In the genomic region with DNA sequence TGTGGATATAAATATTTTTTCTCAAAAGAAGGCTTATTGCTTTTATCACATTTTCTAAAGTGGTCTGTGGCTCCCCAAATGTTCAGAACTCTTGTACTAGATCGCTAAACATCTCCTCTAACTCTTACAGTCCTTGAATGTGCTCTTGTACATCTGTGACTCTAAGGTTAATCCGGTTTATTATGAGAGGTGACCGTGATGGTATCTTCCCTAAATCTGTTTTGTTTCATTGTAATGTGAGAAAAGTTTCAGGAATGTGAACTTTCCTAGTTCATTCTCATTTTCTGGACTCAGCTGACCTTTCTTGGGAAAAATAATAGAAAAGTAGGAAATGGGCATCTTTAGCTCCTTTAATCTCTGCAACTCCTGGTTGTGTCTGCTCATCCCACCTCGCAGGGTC, we compare ENCODE assay signal across 28 cellular contexts.
DNase-seq lines count a peak whose midpoint lies in the region; ATAC-seq and TF ChIP-seq lines count a peak whose summit lies in the region.
"Had no signal": no experiment of that assay in that cellular context is flagged by ENCODE, and none has a peak within 500 bp of the region (broad histone marks: within the 10 kb centered on the region; RNA-seq: fewer than 3 reads in every experiment).

No MANE protein-coding gene starts in this region.

- H3K4me3 ChIP-seq in mammary epithelial cell (replicated peaks in 1 of 3; ENCODE audit: insufficient read depth in 1 of 3, low read depth in 2 of 3, low read length in 3 of 3) (no peak overlapping the region), fibroblast of villous mesenchyme (ENCODE audit: low read depth, low read length) (no peak overlapping the region), parathyroid adenoma (ENCODE audit: low read depth, low read length) (no peak overlapping the region), uterus (no peak overlapping the region), right lobe of liver (no peak overlapping the region)
- H3K4me3 ChIP-seq: testis had no signal

- H3K27ac ChIP-seq in mammary epithelial cell (ENCODE audit: insufficient read depth, low read depth, low read length) (no peak overlapping the region), parathyroid adenoma (peak overlapping the region; percentile 75), uterus (peak overlapping the region; percentile 74 to 85), right lobe of liver (no peak overlapping the region)
- H3K27ac ChIP-seq: HL-60, neutrophil, testis had no signal

- H3K4me1 Mint-ChIP-seq in MCF 10A (ENCODE audit: insufficient read depth, unreplicated experiment) = peaks cover 43% of the 10 kb centered on the region
- H3K4me1 Mint-ChIP-seq in immature natural killer cell = peaks cover 9 to 11% of the 10 kb centered on the region in 2 donors
- H3K4me1 Mint-ChIP-seq: activated CD4-positive, alpha-beta T cell treated with anti-CD3 and anti-CD28 coated beads, Interleukin-2, amount 10 ng/mL, durations not matched to agents 24 days and 14 days; activated naive CD8-positive, alpha-beta T cell treated with anti-CD3 and anti-CD28 coated beads, Interleukin-2, amount 50 U/mL, for 24 hours; CD4-positive, CD25-positive, alpha-beta regulatory T cell; stimulated activated effector memory CD8-positive, alpha-beta T cell treated with anti-CD3 and anti-CD28 coated beads, Interleukin-12 subunit alpha, Interleukin-12 subunit beta, amount 100 ng/mL, for 72 hours had no signal

- TF ChIP-seq POLR2A in uterus (IDR thresholded peaks at IDR 0.05) (no peak), right lobe of liver (IDR thresholded peaks at IDR 0.05) (no peak)

- in situ Hi-C loops in mammary epithelial cell (cut with MboI; ENCODE audit: low sequenced_read_pairs in 2 of 2) = no loop called here

- H3K4me2 ChIP-seq in mammary epithelial cell (ENCODE audit: insufficient read depth, low read depth, low read length) = no peak overlapping the region
- H3K4me2 ChIP-seq in parathyroid adenoma (ENCODE audit: low read length) = peak overlapping the region; percentile 15

- no peak for ATAC-seq in right lobe of liver
- ATAC-seq: activated naive CD8-positive, alpha-beta T cell treated with anti-CD3 and anti-CD28 coated beads, Interleukin-2, amount 50 U/mL, for 24 hours; PC-3; stimulated activated effector memory CD8-positive, alpha-beta T cell treated with anti-CD3 and anti-CD28 coated beads, Interleukin-12 subunit alpha, Interleukin-12 subunit beta, amount 100 ng/mL, for 72 hours had no signal

- H3K27me3 Mint-ChIP-seq in MCF 10A (ENCODE audit: insufficient read depth, unreplicated experiment) (no peaks in the 10 kb centered on the region), immature natural killer cell (ENCODE audit: low read depth in 3 of 3) (peaks cover 0 to 4% (median 3%) of the 10 kb centered on the region in 3 donors)
- H3K27me3 Mint-ChIP-seq: activated naive CD8-positive, alpha-beta T cell treated with anti-CD3 and anti-CD28 coated beads, Interleukin-2, amount 50 U/mL, for 24 hours had no signal

- H2AFZ ChIP-seq in mammary epithelial cell (ENCODE audit: low read depth, low read length) = no peak overlapping the region
- H2AFZ ChIP-seq in parathyroid adenoma = peak overlapping the region; percentile 21

- H4K20me1 ChIP-seq in mammary epithelial cell (ENCODE audit: insufficient read depth, low read length) = no peaks in the 10 kb centered on the region

- POLR2A ChIA-PET in MCF 10A (lab: Yijun Ruan, JAX) = interaction anchor here (0.7 to 1.7 kb wide), 4 partner anchors 22 to 1463 kb away, joined by 3 to 4 read pairs (median 3); no protein-coding TSS in a partner anchor

- H3K27ac Mint-ChIP-seq in MCF 10A (ENCODE audit: low read depth, unreplicated experiment) (peak overlapping the region; percentile 40), immature natural killer cell (no peak overlapping the region)
- H3K27ac Mint-ChIP-seq: activated CD4-positive, alpha-beta T cell treated with anti-CD3 and anti-CD28 coated beads, Interleukin-2, amount 10 ng/mL, durations not matched to agents 24 days and 14 days; activated naive CD8-positive, alpha-beta T cell treated with anti-CD3 and anti-CD28 coated beads, Interleukin-2, amount 50 U/mL, for 24 hours; activated T-cell treated with anti-CD3 and anti-CD28 coated beads, Interleukin-2, amount 50 U/mL, for 24 hours; CD4-positive, CD25-positive, alpha-beta regulatory T cell; H9; stimulated activated effector memory CD8-positive, alpha-beta T cell treated with anti-CD3 and anti-CD28 coated beads, Interleukin-12 subunit alpha, Interleukin-12 subunit beta, amount 100 ng/mL, for 72 hours; T-helper 2 cell treated with Interferon-gamma antibody and Interleukin-4, amounts not matched to agents 5 μg/mL and 100 μg/mL, for 36 hours had no signal

- no peak overlapping the region for H3K9ac ChIP-seq in mammary epithelial cell (ENCODE audit: insufficient read depth, low read length)
- H3K9ac ChIP-seq in parathyroid adenoma = no peak overlapping the region

- TF ChIP-seq CTCF in MCF 10A (IDR thresholded peaks at IDR 0.05; ENCODE audit: unreplicated experiment) (no peak), mammary epithelial cell (conservative IDR thresholded peaks at IDR 0.05 in 1 of 2, IDR thresholded peaks at IDR 0.05 in 1 of 2; ENCODE audit: extremely low read depth in 1 of 2, insufficient read depth in 1 of 2, low read depth in 1 of 2, low read length in 2 of 2) (no peak), fibroblast of villous mesenchyme (IDR thresholded peaks at IDR 0.05; ENCODE audit: insufficient read depth, low read depth, low read length) (no peak), parathyroid adenoma (IDR thresholded peaks at IDR 0.05) (no peak), uterus (IDR thresholded peaks at IDR 0.05) (no peak), right lobe of liver (IDR thresholded peaks at IDR 0.05) (no peak)

- no peaks in the 10 kb centered on the region for H3K9me3 ChIP-seq in mammary epithelial cell (replicated peaks; ENCODE audit: insufficient read depth, low read length)
- no peaks in the 10 kb centered on the region for H3K9me3 ChIP-seq in parathyroid adenoma (ENCODE audit: control insufficient read depth, low read length)
- no peaks in the 10 kb centered on the region for H3K9me3 ChIP-seq in uterus
- H3K9me3 ChIP-seq in right lobe of liver = no peaks in the 10 kb centered on the region
- H3K9me3 ChIP-seq: neutrophil, testis had no signal

- dilution Hi-C loops in mammary epithelial cell (cut with HindIII; ENCODE audit: low sequenced_read_pairs) = no loop called here

- H3K36me3 ChIP-seq in mammary epithelial cell (ENCODE audit: insufficient read depth, low read length) = no peaks in the 10 kb centered on the region
- no peaks in the 10 kb centered on the region for H3K36me3 ChIP-seq in parathyroid adenoma (ENCODE audit: control insufficient read depth, insufficient read depth, low read length)
- H3K36me3 ChIP-seq in uterus = no peaks in the 10 kb centered on the region
- no peaks in the 10 kb centered on the region for H3K36me3 ChIP-seq in right lobe of liver
- H3K36me3 ChIP-seq: neutrophil had no signal

- CTCF ChIA-PET in MCF 10A (lab: Yijun Ruan, JAX) = interaction anchor here (0.7 to 1.1 kb wide), 2 partner anchors 11 to 64 kb away, joined by 3 to 4 read pairs; no protein-coding TSS in a partner anchor
- CTCF ChIA-PET in mammary epithelial cell (lab: Charles Lee; ENCODE audit: low non-redundant PET) = no interaction called here

- H3K27me3 ChIP-seq in mammary epithelial cell (ENCODE audit: insufficient read depth, low read length) (no peaks in the 10 kb centered on the region), parathyroid adenoma (ENCODE audit: control insufficient read depth, insufficient read depth, low read length) (no peaks in the 10 kb centered on the region), uterus (no peaks in the 10 kb centered on the region), right lobe of liver (no peaks in the 10 kb centered on the region)
- H3K27me3 ChIP-seq: neutrophil, testis had no signal

- BruUV-seq in MCF 10A (replicated peaks; lab: Mats Ljungman, UMichigan) (no TSS peak), mammary epithelial cell (replicated peaks; lab: Mats Ljungman, UMichigan) (no TSS peak)

- H3K79me2 ChIP-seq in mammary epithelial cell (ENCODE audit: insufficient read depth, low read length) (no peaks in the 10 kb centered on the region), parathyroid adenoma (peaks cover 4% of the 10 kb centered on the region)

- DNase-seq in MCF 10A (ENCODE audit: unreplicated experiment) (no peak), mammary epithelial cell (no peak), fibroblast of villous mesenchyme (ENCODE audit: low read depth) (peak; percentile 69), uterus (no peak), immature natural killer cell (no peak), T-helper 9 cell (no peak), right lobe of liver (no peak)
- DNase-seq: activated CD4-positive, alpha-beta T cell treated with anti-CD3 and anti-CD28 coated beads, Interleukin-2, amount 10 ng/mL, durations not matched to agents 24 days and 14 days; activated gamma-delta T cell; activated naive CD8-positive, alpha-beta T cell treated with anti-CD3 and anti-CD28 coated beads, Interleukin-2, amount 50 U/mL, for 24 hours; activated T-cell treated with anti-CD3 and anti-CD28 coated beads, Interleukin-2, amount 50 U/mL, for 24 hours; CD4-positive, CD25-positive, alpha-beta regulatory T cell; cerebellar nuclear complex; H9; Kasumi-1; kidney; NCI-H1048; NCI-H187; NCI-H524 treated with DMSO at 0.1 percent for 48 hours; PC-3; Right ventricle myocardium superior; stimulated activated CD4-positive, alpha-beta T cell treated with anti-CD3 and anti-CD28 coated beads, Interleukin-4, amount 100 ng/mL, for 24 hours; testis had no signal

- no peaks in the 10 kb centered on the region for H3K4me1 ChIP-seq in mammary epithelial cell (ENCODE audit: insufficient read depth, low read length)
- H3K4me1 ChIP-seq in parathyroid adenoma = peaks cover 45% of the 10 kb centered on the region
- H3K4me1 ChIP-seq in uterus = peaks cover 12 to 18% of the 10 kb centered on the region in 2 donors
- no peaks in the 10 kb centered on the region for H3K4me1 ChIP-seq in right lobe of liver
- H3K4me1 ChIP-seq: testis had no signal

- WGBS in mammary epithelial cell (ENCODE audit: low coverage, missing lambda C conversion rate) = 82% methylated on average over 4 of the region's 4 CpGs
- WGBS in right lobe of liver (ENCODE audit: insufficient coverage, low coverage, low lambda C conversion rate, missing lambda C conversion rate) = 87% methylated on average over 4 of the region's 4 CpGs

- H3K36me3 Mint-ChIP-seq in MCF 10A (ENCODE audit: insufficient read depth, unreplicated experiment) (no peaks in the 10 kb centered on the region), immature natural killer cell (no peaks in the 10 kb centered on the region)
- H3K36me3 Mint-ChIP-seq: CD4-positive, CD25-positive, alpha-beta regulatory T cell; stimulated activated effector memory CD8-positive, alpha-beta T cell treated with anti-CD3 and anti-CD28 coated beads, Interleukin-12 subunit alpha, Interleukin-12 subunit beta, amount 100 ng/mL, for 72 hours had no signal

- H3K9me3 Mint-ChIP-seq in MCF 10A (ENCODE audit: unreplicated experiment) (peaks cover 6% of the 10 kb centered on the region), immature natural killer cell (no peaks in the 10 kb centered on the region)
- H3K9me3 Mint-ChIP-seq: activated CD4-positive, alpha-beta T cell treated with anti-CD3 and anti-CD28 coated beads, Interleukin-2, amount 10 ng/mL, durations not matched to agents 24 days and 14 days; activated naive CD8-positive, alpha-beta T cell treated with anti-CD3 and anti-CD28 coated beads, Interleukin-2, amount 50 U/mL, for 24 hours; activated T-cell treated with anti-CD3 and anti-CD28 coated beads, Interleukin-2, amount 50 U/mL, for 24 hours; CD4-positive, CD25-positive, alpha-beta regulatory T cell; H9; stimulated activated effector memory CD8-positive, alpha-beta T cell treated with anti-CD3 and anti-CD28 coated beads, Interleukin-12 subunit alpha, Interleukin-12 subunit beta, amount 100 ng/mL, for 72 hours; T-helper 2 cell treated with Interferon-gamma antibody and Interleukin-4, amounts not matched to agents 5 μg/mL and 100 μg/mL, for 36 hours had no signal

- H3K4me3 Mint-ChIP-seq in MCF 10A (ENCODE audit: unreplicated experiment) = no peak overlapping the region
- H3K4me3 Mint-ChIP-seq in immature natural killer cell = no peak overlapping the region
- H3K4me3 Mint-ChIP-seq: activated CD4-positive, alpha-beta T cell treated with anti-CD3 and anti-CD28 coated beads, Interleukin-2, amount 10 ng/mL, durations not matched to agents 24 days and 14 days; activated naive CD8-positive, alpha-beta T cell treated with anti-CD3 and anti-CD28 coated beads, Interleukin-2, amount 50 U/mL, for 24 hours; activated T-cell treated with anti-CD3 and anti-CD28 coated beads, Interleukin-2, amount 50 U/mL, for 24 hours; CD4-positive, CD25-positive, alpha-beta regulatory T cell; H9; stimulated activated effector memory CD8-positive, alpha-beta T cell treated with anti-CD3 and anti-CD28 coated beads, Interleukin-12 subunit alpha, Interleukin-12 subunit beta, amount 100 ng/mL, for 72 hours; T-helper 2 cell treated with Interferon-gamma antibody and Interleukin-4, amounts not matched to agents 5 μg/mL and 100 μg/mL, for 36 hours had no signal

- intact Hi-C loops in MCF 10A (cut with micrococcal nuclease) (no loop called here), mammary epithelial cell (cut with micrococcal nuclease) (no loop called here), uterus (cut with DNase I; ENCODE audit: low total_unique reads) (no loop called here), right lobe of liver (cut with DNase I) (no loop called here)

Comparison
In these comparisons a context has a peak if more than half of its experiments do, and no peak if none do; other contexts are left out.
1. H3K27ac ChIP-seq: peak in parathyroid adenoma (single experiment) and uterus (2 of 2); none in mammary epithelial cell (single experiment) and right lobe of liver (0 of 3).